1 cellular context compared by ENCODE assay signal in genomic region chr2:148658807-148659722, GRCh38.
A peak's percentile ranks its signal among the peaks of the same experiment; 100 is the strongest.
TF ChIP-seq lines count a peak whose summit lies in the region.

No MANE protein-coding gene starts in this region.

TF ChIP-seq in GM12878, 131 proteins besides CTCF, POLR2A, EP300 and RAD21 (continued from another document and continues in another):
- TF ChIP-seq, protein P1, sequence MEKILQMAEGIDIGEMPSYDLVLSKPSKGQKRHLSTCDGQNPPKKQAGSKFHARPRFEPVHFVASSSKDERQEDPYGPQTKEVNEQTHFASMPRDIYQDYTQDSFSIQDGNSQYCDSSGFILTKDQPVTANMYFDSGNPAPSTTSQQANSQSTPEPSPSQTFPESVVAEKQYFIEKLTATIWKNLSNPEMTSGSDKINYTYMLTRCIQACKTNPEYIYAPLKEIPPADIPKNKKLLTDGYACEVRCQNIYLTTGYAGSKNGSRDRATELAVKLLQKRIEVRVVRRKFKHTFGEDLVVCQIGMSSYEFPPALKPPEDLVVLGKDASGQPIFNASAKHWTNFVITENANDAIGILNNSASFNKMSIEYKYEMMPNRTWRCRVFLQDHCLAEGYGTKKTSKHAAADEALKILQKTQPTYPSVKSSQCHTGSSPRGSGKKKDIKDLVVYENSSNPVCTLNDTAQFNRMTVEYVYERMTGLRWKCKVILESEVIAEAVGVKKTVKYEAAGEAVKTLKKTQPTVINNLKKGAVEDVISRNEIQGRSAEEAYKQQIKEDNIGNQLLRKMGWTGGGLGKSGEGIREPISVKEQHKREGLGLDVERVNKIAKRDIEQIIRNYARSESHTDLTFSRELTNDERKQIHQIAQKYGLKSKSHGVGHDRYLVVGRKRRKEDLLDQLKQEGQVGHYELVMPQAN (conservative IDR thresholded peaks at IDR 0.05): no peak
- TF ChIP-seq TBL1XR1 (IDR thresholded peaks at IDR 0.05; ENCODE audit: low read depth, low read length) (no peak; the same call in 1 of the 2 replicates), FOXM1 (IDR thresholded peaks at IDR 0.05; ENCODE audit: low read depth, low read length) (0 out of 2 replicates have a peak, but pooled peaks have one; percentile 20), JUNB (IDR thresholded peaks at IDR 0.05) (peak; percentile 37), IKZF1 (conservative IDR thresholded peaks at IDR 0.05) (peak; percentile 52), HDAC6 (IDR thresholded peaks at IDR 0.05; ENCODE audit: unreplicated experiment) (no peak), STAT1 (conservative IDR thresholded peaks at IDR 0.05) (no peak), CEBPB (IDR thresholded peaks at IDR 0.05; ENCODE audit: borderline replicate concordance in 1 of 2, low read depth in 2 of 2, low read length in 2 of 2) (no peak), FOS (IDR thresholded peaks at IDR 0.05; ENCODE audit: borderline replicate concordance, extremely low read depth, insufficient read length) (no peak), TARDBP (IDR thresholded peaks at IDR 0.05; ENCODE audit: borderline replicate concordance) (no peak), E2F8 (IDR thresholded peaks at IDR 0.05; ENCODE audit: low read depth, partially characterized antibody) (no peak), SUZ12 (IDR thresholded peaks at IDR 0.05; ENCODE audit: unreplicated experiment) (no peak), TAF1 (IDR thresholded peaks at IDR 0.05; ENCODE audit: borderline replicate concordance, low read depth, low read length) (no peak), PRDM15 (CRISPR knock-in tag; IDR thresholded peaks at IDR 0.05) (no peak), BHLHE40 (IDR thresholded peaks at IDR 0.05; ENCODE audit: borderline replicate concordance in 1 of 2, low read depth in 2 of 2, low read length in 1 of 2) (no peak; a peak in 1 of 4 replicates), CREB1 (IDR thresholded peaks at IDR 0.05; ENCODE audit: low read depth) (no peak), DPF2 (IDR thresholded peaks at IDR 0.05) (no peak), RUNX3 (IDR thresholded peaks at IDR 0.05; ENCODE audit: low read length) (peak; percentile 88), ATF7 (IDR thresholded peaks at IDR 0.05; ENCODE audit: low read depth) (peak; percentile 66), KDM1A (IDR thresholded peaks at IDR 0.05; ENCODE audit: borderline replicate concordance) (no peak), MYC (IDR thresholded peaks at IDR 0.05; ENCODE audit: insufficient read depth, insufficient read length, insufficient replicate concordance, low read length, severe bottlenecking) (no peak), ZBTB11 (CRISPR knock-in tag; IDR thresholded peaks at IDR 0.05) (no peak), SMARCA5 (IDR thresholded peaks at IDR 0.05) (no peak), HDAC2 (IDR thresholded peaks at IDR 0.05) (no peak)
- TF ChIP-seq, protein P2, sequence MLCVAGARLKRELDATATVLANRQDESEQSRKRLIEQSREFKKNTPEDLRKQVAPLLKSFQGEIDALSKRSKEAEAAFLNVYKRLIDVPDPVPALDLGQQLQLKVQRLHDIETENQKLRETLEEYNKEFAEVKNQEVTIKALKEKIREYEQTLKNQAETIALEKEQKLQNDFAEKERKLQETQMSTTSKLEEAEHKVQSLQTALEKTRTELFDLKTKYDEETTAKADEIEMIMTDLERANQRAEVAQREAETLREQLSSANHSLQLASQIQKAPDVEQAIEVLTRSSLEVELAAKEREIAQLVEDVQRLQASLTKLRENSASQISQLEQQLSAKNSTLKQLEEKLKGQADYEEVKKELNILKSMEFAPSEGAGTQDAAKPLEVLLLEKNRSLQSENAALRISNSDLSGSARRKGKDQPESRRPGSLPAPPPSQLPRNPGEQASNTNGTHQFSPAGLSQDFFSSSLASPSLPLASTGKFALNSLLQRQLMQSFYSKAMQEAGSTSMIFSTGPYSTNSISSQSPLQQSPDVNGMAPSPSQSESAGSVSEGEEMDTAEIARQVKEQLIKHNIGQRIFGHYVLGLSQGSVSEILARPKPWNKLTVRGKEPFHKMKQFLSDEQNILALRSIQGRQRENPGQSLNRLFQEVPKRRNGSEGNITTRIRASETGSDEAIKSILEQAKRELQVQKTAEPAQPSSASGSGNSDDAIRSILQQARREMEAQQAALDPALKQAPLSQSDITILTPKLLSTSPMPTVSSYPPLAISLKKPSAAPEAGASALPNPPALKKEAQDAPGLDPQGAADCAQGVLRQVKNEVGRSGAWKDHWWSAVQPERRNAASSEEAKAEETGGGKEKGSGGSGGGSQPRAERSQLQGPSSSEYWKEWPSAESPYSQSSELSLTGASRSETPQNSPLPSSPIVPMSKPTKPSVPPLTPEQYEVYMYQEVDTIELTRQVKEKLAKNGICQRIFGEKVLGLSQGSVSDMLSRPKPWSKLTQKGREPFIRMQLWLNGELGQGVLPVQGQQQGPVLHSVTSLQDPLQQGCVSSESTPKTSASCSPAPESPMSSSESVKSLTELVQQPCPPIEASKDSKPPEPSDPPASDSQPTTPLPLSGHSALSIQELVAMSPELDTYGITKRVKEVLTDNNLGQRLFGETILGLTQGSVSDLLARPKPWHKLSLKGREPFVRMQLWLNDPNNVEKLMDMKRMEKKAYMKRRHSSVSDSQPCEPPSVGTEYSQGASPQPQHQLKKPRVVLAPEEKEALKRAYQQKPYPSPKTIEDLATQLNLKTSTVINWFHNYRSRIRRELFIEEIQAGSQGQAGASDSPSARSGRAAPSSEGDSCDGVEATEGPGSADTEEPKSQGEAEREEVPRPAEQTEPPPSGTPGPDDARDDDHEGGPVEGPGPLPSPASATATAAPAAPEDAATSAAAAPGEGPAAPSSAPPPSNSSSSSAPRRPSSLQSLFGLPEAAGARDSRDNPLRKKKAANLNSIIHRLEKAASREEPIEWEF (IDR thresholded peaks at IDR 0.05; ENCODE audit: insufficient replicate concordance, low read depth, low read length): peak; percentile 63
- TF ChIP-seq, protein P3, sequence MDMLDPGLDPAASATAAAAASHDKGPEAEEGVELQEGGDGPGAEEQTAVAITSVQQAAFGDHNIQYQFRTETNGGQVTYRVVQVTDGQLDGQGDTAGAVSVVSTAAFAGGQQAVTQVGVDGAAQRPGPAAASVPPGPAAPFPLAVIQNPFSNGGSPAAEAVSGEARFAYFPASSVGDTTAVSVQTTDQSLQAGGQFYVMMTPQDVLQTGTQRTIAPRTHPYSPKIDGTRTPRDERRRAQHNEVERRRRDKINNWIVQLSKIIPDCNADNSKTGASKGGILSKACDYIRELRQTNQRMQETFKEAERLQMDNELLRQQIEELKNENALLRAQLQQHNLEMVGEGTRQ (IDR thresholded peaks at IDR 0.05; ENCODE audit: borderline replicate concordance, low read depth, low read length): no peak
- TF ChIP-seq, protein P4, sequence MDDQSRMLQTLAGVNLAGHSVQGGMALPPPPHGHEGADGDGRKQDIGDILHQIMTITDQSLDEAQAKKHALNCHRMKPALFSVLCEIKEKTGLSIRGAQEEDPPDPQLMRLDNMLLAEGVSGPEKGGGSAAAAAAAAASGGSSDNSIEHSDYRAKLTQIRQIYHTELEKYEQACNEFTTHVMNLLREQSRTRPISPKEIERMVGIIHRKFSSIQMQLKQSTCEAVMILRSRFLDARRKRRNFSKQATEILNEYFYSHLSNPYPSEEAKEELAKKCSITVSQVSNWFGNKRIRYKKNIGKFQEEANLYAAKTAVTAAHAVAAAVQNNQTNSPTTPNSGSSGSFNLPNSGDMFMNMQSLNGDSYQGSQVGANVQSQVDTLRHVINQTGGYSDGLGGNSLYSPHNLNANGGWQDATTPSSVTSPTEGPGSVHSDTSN (IDR thresholded peaks at IDR 0.05; ENCODE audit: insufficient replicate concordance, low read depth, low read length): no peak
- TF ChIP-seq, protein P5, sequence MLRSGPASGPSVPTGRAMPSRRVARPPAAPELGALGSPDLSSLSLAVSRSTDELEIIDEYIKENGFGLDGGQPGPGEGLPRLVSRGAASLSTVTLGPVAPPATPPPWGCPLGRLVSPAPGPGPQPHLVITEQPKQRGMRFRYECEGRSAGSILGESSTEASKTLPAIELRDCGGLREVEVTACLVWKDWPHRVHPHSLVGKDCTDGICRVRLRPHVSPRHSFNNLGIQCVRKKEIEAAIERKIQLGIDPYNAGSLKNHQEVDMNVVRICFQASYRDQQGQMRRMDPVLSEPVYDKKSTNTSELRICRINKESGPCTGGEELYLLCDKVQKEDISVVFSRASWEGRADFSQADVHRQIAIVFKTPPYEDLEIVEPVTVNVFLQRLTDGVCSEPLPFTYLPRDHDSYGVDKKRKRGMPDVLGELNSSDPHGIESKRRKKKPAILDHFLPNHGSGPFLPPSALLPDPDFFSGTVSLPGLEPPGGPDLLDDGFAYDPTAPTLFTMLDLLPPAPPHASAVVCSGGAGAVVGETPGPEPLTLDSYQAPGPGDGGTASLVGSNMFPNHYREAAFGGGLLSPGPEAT (IDR thresholded peaks at IDR 0.05; ENCODE audit: low read depth): peak; percentile 56
- TF ChIP-seq, protein P6, sequence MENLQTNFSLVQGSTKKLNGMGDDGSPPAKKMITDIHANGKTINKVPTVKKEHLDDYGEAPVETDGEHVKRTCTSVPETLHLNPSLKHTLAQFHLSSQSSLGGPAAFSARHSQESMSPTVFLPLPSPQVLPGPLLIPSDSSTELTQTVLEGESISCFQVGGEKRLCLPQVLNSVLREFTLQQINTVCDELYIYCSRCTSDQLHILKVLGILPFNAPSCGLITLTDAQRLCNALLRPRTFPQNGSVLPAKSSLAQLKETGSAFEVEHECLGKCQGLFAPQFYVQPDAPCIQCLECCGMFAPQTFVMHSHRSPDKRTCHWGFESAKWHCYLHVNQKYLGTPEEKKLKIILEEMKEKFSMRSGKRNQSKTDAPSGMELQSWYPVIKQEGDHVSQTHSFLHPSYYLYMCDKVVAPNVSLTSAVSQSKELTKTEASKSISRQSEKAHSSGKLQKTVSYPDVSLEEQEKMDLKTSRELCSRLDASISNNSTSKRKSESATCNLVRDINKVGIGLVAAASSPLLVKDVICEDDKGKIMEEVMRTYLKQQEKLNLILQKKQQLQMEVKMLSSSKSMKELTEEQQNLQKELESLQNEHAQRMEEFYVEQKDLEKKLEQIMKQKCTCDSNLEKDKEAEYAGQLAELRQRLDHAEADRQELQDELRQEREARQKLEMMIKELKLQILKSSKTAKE (IDR thresholded peaks at IDR 0.05; ENCODE audit: low read depth, poor library complexity, severe bottlenecking): peak; percentile 74
